23 cellular contexts compared by ENCODE assay signal in the genomic region with DNA sequence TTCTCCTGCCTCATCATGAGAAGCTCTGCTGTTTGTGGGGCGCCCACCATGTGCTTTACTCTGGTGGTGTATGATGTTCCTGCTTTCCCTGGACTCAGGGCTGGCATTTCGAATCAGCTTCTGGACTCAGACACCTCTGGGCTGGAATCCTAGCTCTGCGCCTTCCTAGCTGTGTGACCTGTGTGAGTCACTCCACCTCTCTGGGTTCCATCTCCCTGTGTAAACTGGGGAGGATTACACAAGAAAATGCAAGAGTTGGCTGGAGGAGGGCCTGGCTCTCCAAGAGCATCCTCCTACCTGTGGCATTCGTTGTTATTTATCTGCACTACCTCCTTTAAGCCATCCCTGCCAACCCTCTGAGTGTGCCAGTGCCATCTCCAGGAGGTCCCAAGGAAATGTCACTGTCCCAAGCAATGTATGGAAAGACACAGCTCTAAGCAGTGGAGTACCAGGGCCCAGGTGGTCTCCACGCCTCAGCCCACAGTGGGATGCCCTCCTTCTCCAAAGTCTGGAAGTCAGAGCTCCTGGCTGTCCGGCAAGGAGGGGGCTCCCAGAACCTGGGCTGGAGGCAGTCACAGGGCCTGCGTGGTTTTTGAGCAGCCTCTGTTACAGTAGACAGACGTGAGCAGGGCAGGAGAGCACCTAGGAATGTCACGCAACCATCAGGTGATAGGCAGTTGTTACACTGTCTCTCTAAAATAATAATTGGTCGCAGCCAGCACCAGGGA. TPM values are rescaled to one million over a fixed set of nuclear protein-coding genes. Genes with fewer than 3 reads are reported as not detected.
DNase-seq lines count a peak whose midpoint lies in the region; ATAC-seq and TF ChIP-seq lines count a peak whose summit lies in the region.
"Had no signal": no experiment of that assay in that cellular context is flagged by ENCODE, and none has a peak within 500 bp of the region (broad histone marks: within the 10 kb centered on the region; RNA-seq: fewer than 3 reads in every experiment).

No MANE protein-coding gene starts in this region.

- H3K36me3 ChIP-seq in RWPE2 (ENCODE audit: low read depth) = no peaks in the 10 kb centered on the region
- H3K36me3 ChIP-seq: upper lobe of right lung had no signal

- H3K27me3 ChIP-seq in RWPE2 (ENCODE audit: insufficient read depth, poor library complexity, severe bottlenecking) = no peaks in the 10 kb centered on the region
- H3K27me3 ChIP-seq: upper lobe of right lung had no signal

- ATAC-seq in RWPE2 (ENCODE audit: low read depth) = peak; percentile 70
- peak; percentile 3 for ATAC-seq in left lobe of liver
- ATAC-seq: activated naive CD8-positive, alpha-beta T cell treated with anti-CD3 and anti-CD28 coated beads, Interleukin-2, amount 50 U/mL, for 24 hours; effector memory CD8-positive, alpha-beta T cell; natural killer cell treated with Interleukin-12 subunit alpha and Interleukin-12 subunit beta and Interleukin-15 and Interleukin-18, amount 100 ng/mL, for 72 hours; stimulated activated naive CD8-positive, alpha-beta T cell treated with anti-CD3 and anti-CD28 coated beads, Interleukin-15, Interleukin-2, amounts not matched to agents 100 U/mL and 50 U/mL, for 24 hours; upper lobe of right lung had no signal

- H3K27ac Mint-ChIP-seq in immature natural killer cell = no peak overlapping the region
- H3K27ac Mint-ChIP-seq: activated CD4-positive, alpha-beta memory T cell treated with anti-CD3 and anti-CD28 coated beads for 36 hours; activated naive CD8-positive, alpha-beta T cell treated with anti-CD3 and anti-CD28 coated beads, Interleukin-2, amount 50 U/mL, for 24 hours had no signal

- peak overlapping the region in 1 of 5 donors; percentile 17 for H3K4me3 Mint-ChIP-seq in immature natural killer cell
- H3K4me3 Mint-ChIP-seq: activated CD4-positive, alpha-beta memory T cell treated with anti-CD3 and anti-CD28 coated beads for 36 hours; activated naive CD8-positive, alpha-beta T cell treated with anti-CD3 and anti-CD28 coated beads, Interleukin-2, amount 50 U/mL, for 24 hours had no signal

- H3K4me1 Mint-ChIP-seq in immature natural killer cell = peaks cover 3 to 6% of the 10 kb centered on the region in 2 donors

- no peaks in the 10 kb centered on the region for H3K9me3 ChIP-seq in RWPE2 (ENCODE audit: severe bottlenecking)
- H3K9me3 ChIP-seq: upper lobe of right lung had no signal

- peaks cover 4% of the 10 kb centered on the region for H3K4me1 ChIP-seq in RWPE2 (ENCODE audit: insufficient read depth, poor library complexity, severe bottlenecking)

- H3K27me3 Mint-ChIP-seq in immature natural killer cell (ENCODE audit: low read depth in 3 of 3) = peaks cover 0 to 5% (median 4%) of the 10 kb centered on the region in 3 donors

- DNase-seq in EL = peak; percentile 46
- no peak for DNase-seq in RWPE2 (ENCODE audit: low spot score)
- DNase-seq in left lobe of liver (ENCODE audit: low spot score) = no peak
- DNase-seq in immature natural killer cell = no peak
- DNase-seq in DMS79 (lab: John Stamatoyannopoulos, UW) = no peak
- no peak for DNase-seq in AML-193 (lab: John Stamatoyannopoulos, UW)
- DNase-seq: activated naive CD8-positive, alpha-beta T cell treated with anti-CD3 and anti-CD28 coated beads, Interleukin-2, amount 50 U/mL, for 24 hours; activated T-cell treated with anti-CD3 and anti-CD28 coated beads, Interleukin-2, amount 50 U/mL, for 48 hours; effector memory CD8-positive, alpha-beta T cell; foreskin melanocyte; Kasumi-1; NCI-H187; NCI-H524 treated with DMSO at 0.1 percent for 48 hours; stimulated activated CD4-positive, alpha-beta T cell treated with anti-CD3 and anti-CD28 coated beads, Interleukin-12 subunit alpha, Interleukin-12 subunit beta, amount 100 ng/mL, for 4 hours; stimulated activated naive CD8-positive, alpha-beta T cell treated with anti-CD3 and anti-CD28 coated beads, Interleukin-15, Interleukin-2, amounts not matched to agents 100 U/mL and 50 U/mL, for 24 hours; SW 1271; upper lobe of right lung had no signal

- TF ChIP-seq CTCF in RWPE2 (IDR thresholded peaks at IDR 0.05; ENCODE audit: poor library complexity, severe bottlenecking) = no peak

- no peaks in the 10 kb centered on the region for H3K9me3 Mint-ChIP-seq in immature natural killer cell
- H3K9me3 Mint-ChIP-seq: activated CD4-positive, alpha-beta memory T cell treated with anti-CD3 and anti-CD28 coated beads for 36 hours; activated naive CD8-positive, alpha-beta T cell treated with anti-CD3 and anti-CD28 coated beads, Interleukin-2, amount 50 U/mL, for 24 hours; central memory CD8-positive, alpha-beta T cell; effector memory CD8-positive, alpha-beta T cell; natural killer cell treated with Interleukin-12 subunit alpha and Interleukin-12 subunit beta and Interleukin-15 and Interleukin-18, amount 100 ng/mL, for 72 hours had no signal

- no peak overlapping the region for H3K27ac ChIP-seq in RWPE2 (ENCODE audit: poor library complexity, severe bottlenecking)

- no peaks in the 10 kb centered on the region for H3K36me3 Mint-ChIP-seq in immature natural killer cell
- H3K36me3 Mint-ChIP-seq: activated CD4-positive, alpha-beta memory T cell treated with anti-CD3 and anti-CD28 coated beads for 36 hours; natural killer cell treated with Interleukin-12 subunit alpha and Interleukin-12 subunit beta and Interleukin-15 and Interleukin-18, amount 100 ng/mL, for 72 hours had no signal

- H3K4me3 ChIP-seq in RWPE2 (ENCODE audit: severe bottlenecking) = no peak overlapping the region
- H3K4me3 ChIP-seq: upper lobe of right lung had no signal

RNA-seq across cellular contexts. Expression of gene TNFAIP2, which starts 7.3 kb away (rescaled TPM):
- total RNA-seq in left lobe of liver = 27.9 TPM
- polyA plus RNA-seq in immature natural killer cell = 1 to 10 TPM in 1 of 3 donors, under 1 TPM in 2; 0.20 to 1.4 (median 0.91) TPM

RNA-seq across cellular contexts. Expression of gene EXOC3L4, which starts 21.5 kb away (rescaled TPM):
- total RNA-seq in left lobe of liver = 81.5 TPM
- not detected for polyA plus RNA-seq in immature natural killer cell
- total RNA-seq: activated CD4-positive, alpha-beta memory T cell treated with anti-CD3 and anti-CD28 coated beads for 36 hours; lung microvascular endothelial cell; natural killer cell treated with Interleukin-12 subunit alpha and Interleukin-12 subunit beta and Interleukin-15 and Interleukin-18, amount 100 ng/mL, for 72 hours; pulmonary artery endothelial cell had no signal
- polyA plus RNA-seq: AG04450 had no signal

RNA-seq across cellular contexts. Expression of gene LBHD2, which starts 32.0 kb away (rescaled TPM):
- total RNA-seq in left lobe of liver = not detected
- polyA plus RNA-seq in immature natural killer cell = not detected
- total RNA-seq: activated CD4-positive, alpha-beta memory T cell treated with anti-CD3 and anti-CD28 coated beads for 36 hours; lung microvascular endothelial cell; natural killer cell treated with Interleukin-12 subunit alpha and Interleukin-12 subunit beta and Interleukin-15 and Interleukin-18, amount 100 ng/mL, for 72 hours; pulmonary artery endothelial cell; upper lobe of right lung had no signal
- polyA plus RNA-seq: AG04450 had no signal

RNA-seq across cellular contexts. Expression of gene CDC42BPB, which starts 58.7 kb away (rescaled TPM):
- total RNA-seq in left lobe of liver = 45.0 TPM
- not detected for polyA plus RNA-seq in immature natural killer cell
